ENCODE assay signal across 1 cellular context in the genomic region with DNA sequence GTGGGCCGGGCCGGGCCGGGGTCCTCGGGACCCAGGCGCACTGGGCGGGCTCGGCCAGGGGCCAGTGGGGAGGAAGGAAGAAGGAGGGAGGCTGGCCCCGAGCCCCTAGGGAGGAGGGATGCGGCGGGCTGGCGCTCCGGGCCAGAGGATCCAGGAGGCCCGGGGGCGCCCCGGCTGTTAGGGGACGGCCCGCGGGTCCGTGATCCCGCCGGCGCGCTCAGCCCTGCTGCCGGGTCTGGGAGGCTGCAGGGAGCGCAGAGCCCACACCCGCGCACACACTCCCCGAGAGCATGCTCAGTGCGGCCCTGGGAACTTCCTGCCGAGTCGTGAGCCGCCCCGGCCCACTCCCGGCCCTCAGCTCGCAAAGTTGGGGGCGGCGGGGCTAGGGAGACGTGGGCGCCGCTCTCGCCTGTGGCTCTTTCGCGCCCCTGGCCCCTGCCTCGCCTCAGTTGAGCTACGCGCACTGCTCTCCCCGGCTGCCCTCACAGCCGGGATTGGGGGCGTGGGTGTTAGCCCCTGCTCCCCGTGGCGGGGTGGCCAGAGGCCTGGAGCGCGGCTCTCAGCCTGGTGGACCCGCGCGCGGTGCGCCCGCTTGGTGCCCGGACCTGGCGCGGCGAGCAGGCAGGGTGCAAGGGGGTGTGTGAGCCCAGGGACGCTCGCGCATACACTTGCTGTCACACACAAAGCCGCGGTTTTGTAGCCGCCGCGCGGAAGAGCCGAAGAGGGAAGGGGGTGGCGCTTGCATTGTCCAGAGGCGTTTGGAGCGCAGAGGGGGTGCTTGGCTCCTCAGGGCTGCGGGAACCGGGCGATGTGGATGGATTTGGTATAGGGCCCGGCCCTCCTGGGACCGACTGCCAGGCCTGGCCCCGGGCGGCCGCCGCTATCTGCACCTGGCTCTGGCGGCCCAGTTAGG.
TF ChIP-seq lines count a peak whose summit lies in the region.

No MANE protein-coding gene starts in this region.

TF ChIP-seq in GM12878, 131 proteins besides CTCF, POLR2A, EP300 and RAD21 (continued from another document and continues in another):
- TF ChIP-seq, protein P1, sequence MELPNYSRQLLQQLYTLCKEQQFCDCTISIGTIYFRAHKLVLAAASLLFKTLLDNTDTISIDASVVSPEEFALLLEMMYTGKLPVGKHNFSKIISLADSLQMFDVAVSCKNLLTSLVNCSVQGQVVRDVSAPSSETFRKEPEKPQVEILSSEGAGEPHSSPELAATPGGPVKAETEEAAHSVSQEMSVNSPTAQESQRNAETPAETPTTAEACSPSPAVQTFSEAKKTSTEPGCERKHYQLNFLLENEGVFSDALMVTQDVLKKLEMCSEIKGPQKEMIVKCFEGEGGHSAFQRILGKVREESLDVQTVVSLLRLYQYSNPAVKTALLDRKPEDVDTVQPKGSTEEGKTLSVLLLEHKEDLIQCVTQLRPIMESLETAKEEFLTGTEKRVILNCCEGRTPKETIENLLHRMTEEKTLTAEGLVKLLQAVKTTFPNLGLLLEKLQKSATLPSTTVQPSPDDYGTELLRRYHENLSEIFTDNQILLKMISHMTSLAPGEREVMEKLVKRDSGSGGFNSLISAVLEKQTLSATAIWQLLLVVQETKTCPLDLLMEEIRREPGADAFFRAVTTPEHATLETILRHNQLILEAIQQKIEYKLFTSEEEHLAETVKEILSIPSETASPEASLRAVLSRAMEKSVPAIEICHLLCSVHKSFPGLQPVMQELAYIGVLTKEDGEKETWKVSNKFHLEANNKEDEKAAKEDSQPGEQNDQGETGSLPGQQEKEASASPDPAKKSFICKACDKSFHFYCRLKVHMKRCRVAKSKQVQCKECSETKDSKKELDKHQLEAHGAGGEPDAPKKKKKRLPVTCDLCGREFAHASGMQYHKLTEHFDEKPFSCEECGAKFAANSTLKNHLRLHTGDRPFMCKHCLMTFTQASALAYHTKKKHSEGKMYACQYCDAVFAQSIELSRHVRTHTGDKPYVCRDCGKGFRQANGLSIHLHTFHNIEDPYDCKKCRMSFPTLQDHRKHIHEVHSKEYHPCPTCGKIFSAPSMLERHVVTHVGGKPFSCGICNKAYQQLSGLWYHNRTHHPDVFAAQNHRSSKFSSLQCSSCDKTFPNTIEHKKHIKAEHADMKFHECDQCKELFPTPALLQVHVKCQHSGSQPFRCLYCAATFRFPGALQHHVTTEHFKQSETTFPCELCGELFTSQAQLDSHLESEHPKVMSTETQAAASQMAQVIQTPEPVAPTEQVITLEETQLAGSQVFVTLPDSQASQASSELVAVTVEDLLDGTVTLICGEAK (IDR thresholded peaks at IDR 0.05; ENCODE audit: borderline replicate concordance): no peak
- TF ChIP-seq ZNF217 (IDR thresholded peaks at IDR 0.05): no peak
- TF ChIP-seq, protein P2, sequence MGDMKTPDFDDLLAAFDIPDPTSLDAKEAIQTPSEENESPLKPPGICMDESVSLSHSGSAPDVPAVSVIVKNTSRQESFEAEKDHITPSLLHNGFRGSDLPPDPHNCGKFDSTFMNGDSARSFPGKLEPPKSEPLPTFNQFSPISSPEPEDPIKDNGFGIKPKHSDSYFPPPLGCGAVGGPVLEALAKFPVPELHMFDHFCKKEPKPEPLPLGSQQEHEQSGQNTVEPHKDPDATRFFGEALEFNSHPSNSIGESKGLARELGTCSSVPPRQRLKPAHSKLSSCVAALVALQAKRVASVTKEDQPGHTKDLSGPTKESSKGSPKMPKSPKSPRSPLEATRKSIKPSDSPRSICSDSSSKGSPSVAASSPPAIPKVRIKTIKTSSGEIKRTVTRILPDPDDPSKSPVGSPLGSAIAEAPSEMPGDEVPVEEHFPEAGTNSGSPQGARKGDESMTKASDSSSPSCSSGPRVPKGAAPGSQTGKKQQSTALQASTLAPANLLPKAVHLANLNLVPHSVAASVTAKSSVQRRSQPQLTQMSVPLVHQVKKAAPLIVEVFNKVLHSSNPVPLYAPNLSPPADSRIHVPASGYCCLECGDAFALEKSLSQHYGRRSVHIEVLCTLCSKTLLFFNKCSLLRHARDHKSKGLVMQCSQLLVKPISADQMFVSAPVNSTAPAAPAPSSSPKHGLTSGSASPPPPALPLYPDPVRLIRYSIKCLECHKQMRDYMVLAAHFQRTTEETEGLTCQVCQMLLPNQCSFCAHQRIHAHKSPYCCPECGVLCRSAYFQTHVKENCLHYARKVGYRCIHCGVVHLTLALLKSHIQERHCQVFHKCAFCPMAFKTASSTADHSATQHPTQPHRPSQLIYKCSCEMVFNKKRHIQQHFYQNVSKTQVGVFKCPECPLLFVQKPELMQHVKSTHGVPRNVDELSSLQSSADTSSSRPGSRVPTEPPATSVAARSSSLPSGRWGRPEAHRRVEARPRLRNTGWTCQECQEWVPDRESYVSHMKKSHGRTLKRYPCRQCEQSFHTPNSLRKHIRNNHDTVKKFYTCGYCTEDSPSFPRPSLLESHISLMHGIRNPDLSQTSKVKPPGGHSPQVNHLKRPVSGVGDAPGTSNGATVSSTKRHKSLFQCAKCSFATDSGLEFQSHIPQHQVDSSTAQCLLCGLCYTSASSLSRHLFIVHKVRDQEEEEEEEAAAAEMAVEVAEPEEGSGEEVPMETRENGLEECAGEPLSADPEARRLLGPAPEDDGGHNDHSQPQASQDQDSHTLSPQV (IDR thresholded peaks at IDR 0.05): no peak
- peak in 1 of 2 experiments; percentile 57; a peak in 1 of 3 replicates for TF ChIP-seq EGR1 (IDR thresholded peaks at IDR 0.05; ENCODE audit: borderline replicate concordance in 1 of 2, low read depth in 2 of 2, low read length in 2 of 2)
- TF ChIP-seq NBN (IDR thresholded peaks at IDR 0.05): no peak; the same call in 1 of the 2 replicates
- peak; percentile 76; the same call in 1 of the 2 replicates for TF ChIP-seq GATAD2B (conservative IDR thresholded peaks at IDR 0.05; ENCODE audit: low read depth)
- no peak for TF ChIP-seq CEBPB (IDR thresholded peaks at IDR 0.05; ENCODE audit: borderline replicate concordance in 1 of 2, low read depth in 2 of 2, low read length in 2 of 2)
- TF ChIP-seq STAT3 (IDR thresholded peaks at IDR 0.05; ENCODE audit: low read depth, low read length): no peak
- no peak for TF ChIP-seq MEF2A (IDR thresholded peaks at IDR 0.05; ENCODE audit: insufficient read depth, low read depth, low read length)
- peak; percentile 41; the same call in 1 of the 2 replicates for TF ChIP-seq TAF1 (IDR thresholded peaks at IDR 0.05; ENCODE audit: borderline replicate concordance, low read depth, low read length)
- TF ChIP-seq SMAD5 (IDR thresholded peaks at IDR 0.05; ENCODE audit: low read depth): peak; percentile 22; the same call in 1 of the 2 replicates
- no peak for TF ChIP-seq STAT1 (conservative IDR thresholded peaks at IDR 0.05)
- TF ChIP-seq DPF2 (IDR thresholded peaks at IDR 0.05): peak; percentile 91
- TF ChIP-seq LARP7 (IDR thresholded peaks at IDR 0.05): no peak; the same call in none of the 2 replicates
- peak; percentile 19; the same call in 1 of the 2 replicates for TF ChIP-seq CREM (IDR thresholded peaks at IDR 0.05; ENCODE audit: low read depth)
- TF ChIP-seq, protein P3, sequence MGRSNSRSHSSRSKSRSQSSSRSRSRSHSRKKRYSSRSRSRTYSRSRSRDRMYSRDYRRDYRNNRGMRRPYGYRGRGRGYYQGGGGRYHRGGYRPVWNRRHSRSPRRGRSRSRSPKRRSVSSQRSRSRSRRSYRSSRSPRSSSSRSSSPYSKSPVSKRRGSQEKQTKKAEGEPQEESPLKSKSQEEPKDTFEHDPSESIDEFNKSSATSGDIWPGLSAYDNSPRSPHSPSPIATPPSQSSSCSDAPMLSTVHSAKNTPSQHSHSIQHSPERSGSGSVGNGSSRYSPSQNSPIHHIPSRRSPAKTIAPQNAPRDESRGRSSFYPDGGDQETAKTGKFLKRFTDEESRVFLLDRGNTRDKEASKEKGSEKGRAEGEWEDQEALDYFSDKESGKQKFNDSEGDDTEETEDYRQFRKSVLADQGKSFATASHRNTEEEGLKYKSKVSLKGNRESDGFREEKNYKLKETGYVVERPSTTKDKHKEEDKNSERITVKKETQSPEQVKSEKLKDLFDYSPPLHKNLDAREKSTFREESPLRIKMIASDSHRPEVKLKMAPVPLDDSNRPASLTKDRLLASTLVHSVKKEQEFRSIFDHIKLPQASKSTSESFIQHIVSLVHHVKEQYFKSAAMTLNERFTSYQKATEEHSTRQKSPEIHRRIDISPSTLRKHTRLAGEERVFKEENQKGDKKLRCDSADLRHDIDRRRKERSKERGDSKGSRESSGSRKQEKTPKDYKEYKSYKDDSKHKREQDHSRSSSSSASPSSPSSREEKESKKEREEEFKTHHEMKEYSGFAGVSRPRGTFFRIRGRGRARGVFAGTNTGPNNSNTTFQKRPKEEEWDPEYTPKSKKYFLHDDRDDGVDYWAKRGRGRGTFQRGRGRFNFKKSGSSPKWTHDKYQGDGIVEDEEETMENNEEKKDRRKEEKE (IDR thresholded peaks at IDR 0.05): no peak
- TF ChIP-seq RELA (IDR thresholded peaks at IDR 0.05; ENCODE audit: borderline replicate concordance, partially characterized antibody): no peak
- TF ChIP-seq NR2C2 (IDR thresholded peaks at IDR 0.05; ENCODE audit: borderline replicate concordance, control insufficient read depth, insufficient read length, low read depth): no peak
- peak; percentile 74; the same call in 1 of the 2 replicates for TF ChIP-seq NFXL1 (IDR thresholded peaks at IDR 0.05; ENCODE audit: borderline replicate concordance)
- TF ChIP-seq TCF12 (IDR thresholded peaks at IDR 0.05; ENCODE audit: low read depth, low read length): no peak
- TF ChIP-seq SREBF1 (IDR thresholded peaks at IDR 0.05; ENCODE audit: low read length): no peak
- no peak for TF ChIP-seq PAX5 (IDR thresholded peaks at IDR 0.05; ENCODE audit: borderline replicate concordance, low read depth, low read length)
- no peak for TF ChIP-seq GABPA (IDR thresholded peaks at IDR 0.05; ENCODE audit: low read depth)
- TF ChIP-seq, protein P4, sequence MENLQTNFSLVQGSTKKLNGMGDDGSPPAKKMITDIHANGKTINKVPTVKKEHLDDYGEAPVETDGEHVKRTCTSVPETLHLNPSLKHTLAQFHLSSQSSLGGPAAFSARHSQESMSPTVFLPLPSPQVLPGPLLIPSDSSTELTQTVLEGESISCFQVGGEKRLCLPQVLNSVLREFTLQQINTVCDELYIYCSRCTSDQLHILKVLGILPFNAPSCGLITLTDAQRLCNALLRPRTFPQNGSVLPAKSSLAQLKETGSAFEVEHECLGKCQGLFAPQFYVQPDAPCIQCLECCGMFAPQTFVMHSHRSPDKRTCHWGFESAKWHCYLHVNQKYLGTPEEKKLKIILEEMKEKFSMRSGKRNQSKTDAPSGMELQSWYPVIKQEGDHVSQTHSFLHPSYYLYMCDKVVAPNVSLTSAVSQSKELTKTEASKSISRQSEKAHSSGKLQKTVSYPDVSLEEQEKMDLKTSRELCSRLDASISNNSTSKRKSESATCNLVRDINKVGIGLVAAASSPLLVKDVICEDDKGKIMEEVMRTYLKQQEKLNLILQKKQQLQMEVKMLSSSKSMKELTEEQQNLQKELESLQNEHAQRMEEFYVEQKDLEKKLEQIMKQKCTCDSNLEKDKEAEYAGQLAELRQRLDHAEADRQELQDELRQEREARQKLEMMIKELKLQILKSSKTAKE (IDR thresholded peaks at IDR 0.05; ENCODE audit: low read depth, poor library complexity, severe bottlenecking): no peak
- no peak; the same call in 1 of the 2 replicates for TF ChIP-seq HDAC2 (IDR thresholded peaks at IDR 0.05)
- TF ChIP-seq, protein P5, sequence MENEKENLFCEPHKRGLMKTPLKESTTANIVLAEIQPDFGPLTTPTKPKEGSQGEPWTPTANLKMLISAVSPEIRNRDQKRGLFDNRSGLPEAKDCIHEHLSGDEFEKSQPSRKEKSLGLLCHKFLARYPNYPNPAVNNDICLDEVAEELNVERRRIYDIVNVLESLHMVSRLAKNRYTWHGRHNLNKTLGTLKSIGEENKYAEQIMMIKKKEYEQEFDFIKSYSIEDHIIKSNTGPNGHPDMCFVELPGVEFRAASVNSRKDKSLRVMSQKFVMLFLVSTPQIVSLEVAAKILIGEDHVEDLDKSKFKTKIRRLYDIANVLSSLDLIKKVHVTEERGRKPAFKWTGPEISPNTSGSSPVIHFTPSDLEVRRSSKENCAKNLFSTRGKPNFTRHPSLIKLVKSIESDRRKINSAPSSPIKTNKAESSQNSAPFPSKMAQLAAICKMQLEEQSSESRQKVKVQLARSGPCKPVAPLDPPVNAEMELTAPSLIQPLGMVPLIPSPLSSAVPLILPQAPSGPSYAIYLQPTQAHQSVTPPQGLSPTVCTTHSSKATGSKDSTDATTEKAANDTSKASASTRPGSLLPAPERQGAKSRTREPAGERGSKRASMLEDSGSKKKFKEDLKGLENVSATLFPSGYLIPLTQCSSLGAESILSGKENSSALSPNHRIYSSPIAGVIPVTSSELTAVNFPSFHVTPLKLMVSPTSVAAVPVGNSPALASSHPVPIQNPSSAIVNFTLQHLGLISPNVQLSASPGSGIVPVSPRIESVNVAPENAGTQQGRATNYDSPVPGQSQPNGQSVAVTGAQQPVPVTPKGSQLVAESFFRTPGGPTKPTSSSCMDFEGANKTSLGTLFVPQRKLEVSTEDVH (IDR thresholded peaks at IDR 0.05; ENCODE audit: low read depth, partially characterized antibody): no peak
- TF ChIP-seq, protein P6, sequence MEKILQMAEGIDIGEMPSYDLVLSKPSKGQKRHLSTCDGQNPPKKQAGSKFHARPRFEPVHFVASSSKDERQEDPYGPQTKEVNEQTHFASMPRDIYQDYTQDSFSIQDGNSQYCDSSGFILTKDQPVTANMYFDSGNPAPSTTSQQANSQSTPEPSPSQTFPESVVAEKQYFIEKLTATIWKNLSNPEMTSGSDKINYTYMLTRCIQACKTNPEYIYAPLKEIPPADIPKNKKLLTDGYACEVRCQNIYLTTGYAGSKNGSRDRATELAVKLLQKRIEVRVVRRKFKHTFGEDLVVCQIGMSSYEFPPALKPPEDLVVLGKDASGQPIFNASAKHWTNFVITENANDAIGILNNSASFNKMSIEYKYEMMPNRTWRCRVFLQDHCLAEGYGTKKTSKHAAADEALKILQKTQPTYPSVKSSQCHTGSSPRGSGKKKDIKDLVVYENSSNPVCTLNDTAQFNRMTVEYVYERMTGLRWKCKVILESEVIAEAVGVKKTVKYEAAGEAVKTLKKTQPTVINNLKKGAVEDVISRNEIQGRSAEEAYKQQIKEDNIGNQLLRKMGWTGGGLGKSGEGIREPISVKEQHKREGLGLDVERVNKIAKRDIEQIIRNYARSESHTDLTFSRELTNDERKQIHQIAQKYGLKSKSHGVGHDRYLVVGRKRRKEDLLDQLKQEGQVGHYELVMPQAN (conservative IDR thresholded peaks at IDR 0.05): peak; percentile 75
- no peak for TF ChIP-seq IRF4 (IDR thresholded peaks at IDR 0.05; ENCODE audit: low read depth, low read length)
- TF ChIP-seq TBL1XR1 (IDR thresholded peaks at IDR 0.05; ENCODE audit: low read depth, low read length): no peak
- no peak for TF ChIP-seq BRCA1 (IDR thresholded peaks at IDR 0.05; ENCODE audit: low read depth, low read length)
- TF ChIP-seq POLR2AphosphoS5 (IDR thresholded peaks at IDR 0.05; ENCODE audit: low read length): peak; percentile 27; the same call in 1 of the 2 replicates
- no peak for TF ChIP-seq ZNF24 (IDR thresholded peaks at IDR 0.05)
- no peak for TF ChIP-seq CBFB (IDR thresholded peaks at IDR 0.05; ENCODE audit: low read depth)
- no peak for TF ChIP-seq RBBP5 (conservative IDR thresholded peaks at IDR 0.05)
- TF ChIP-seq NRF1 (conservative IDR thresholded peaks at IDR 0.05; ENCODE audit: low read depth, low read length): peak; percentile 50
- no peak for TF ChIP-seq ZNF207 (IDR thresholded peaks at IDR 0.05; ENCODE audit: borderline replicate concordance)
- TF ChIP-seq KDM1A (IDR thresholded peaks at IDR 0.05; ENCODE audit: borderline replicate concordance): no peak
- TF ChIP-seq WRNIP1 (IDR thresholded peaks at IDR 0.05; ENCODE audit: borderline replicate concordance, low read depth, low read length): no peak
- no peak for TF ChIP-seq SUPT20H (IDR thresholded peaks at IDR 0.05; ENCODE audit: borderline replicate concordance, control insufficient read depth, low read depth, low read length)
- TF ChIP-seq NFYA (IDR thresholded peaks at IDR 0.05; ENCODE audit: borderline replicate concordance, low read depth, low read length): no peak
- TF ChIP-seq MTA3 (IDR thresholded peaks at IDR 0.05; ENCODE audit: borderline replicate concordance, low read length): no peak
- no peak for TF ChIP-seq KAT2A (conservative IDR thresholded peaks at IDR 0.05; ENCODE audit: control insufficient read depth, low read depth, low read length)
